1 cellular context compared by ENCODE assay signal in genomic region chr20:41577129-41578009, GRCh38.
TF ChIP-seq lines count a peak whose summit lies in the region.

No MANE protein-coding gene starts in this region.

TF ChIP-seq in GM23338, 12 proteins besides CTCF, POLR2A, EP300 and RAD21 (continued from another document):
- TF ChIP-seq, protein P1, sequence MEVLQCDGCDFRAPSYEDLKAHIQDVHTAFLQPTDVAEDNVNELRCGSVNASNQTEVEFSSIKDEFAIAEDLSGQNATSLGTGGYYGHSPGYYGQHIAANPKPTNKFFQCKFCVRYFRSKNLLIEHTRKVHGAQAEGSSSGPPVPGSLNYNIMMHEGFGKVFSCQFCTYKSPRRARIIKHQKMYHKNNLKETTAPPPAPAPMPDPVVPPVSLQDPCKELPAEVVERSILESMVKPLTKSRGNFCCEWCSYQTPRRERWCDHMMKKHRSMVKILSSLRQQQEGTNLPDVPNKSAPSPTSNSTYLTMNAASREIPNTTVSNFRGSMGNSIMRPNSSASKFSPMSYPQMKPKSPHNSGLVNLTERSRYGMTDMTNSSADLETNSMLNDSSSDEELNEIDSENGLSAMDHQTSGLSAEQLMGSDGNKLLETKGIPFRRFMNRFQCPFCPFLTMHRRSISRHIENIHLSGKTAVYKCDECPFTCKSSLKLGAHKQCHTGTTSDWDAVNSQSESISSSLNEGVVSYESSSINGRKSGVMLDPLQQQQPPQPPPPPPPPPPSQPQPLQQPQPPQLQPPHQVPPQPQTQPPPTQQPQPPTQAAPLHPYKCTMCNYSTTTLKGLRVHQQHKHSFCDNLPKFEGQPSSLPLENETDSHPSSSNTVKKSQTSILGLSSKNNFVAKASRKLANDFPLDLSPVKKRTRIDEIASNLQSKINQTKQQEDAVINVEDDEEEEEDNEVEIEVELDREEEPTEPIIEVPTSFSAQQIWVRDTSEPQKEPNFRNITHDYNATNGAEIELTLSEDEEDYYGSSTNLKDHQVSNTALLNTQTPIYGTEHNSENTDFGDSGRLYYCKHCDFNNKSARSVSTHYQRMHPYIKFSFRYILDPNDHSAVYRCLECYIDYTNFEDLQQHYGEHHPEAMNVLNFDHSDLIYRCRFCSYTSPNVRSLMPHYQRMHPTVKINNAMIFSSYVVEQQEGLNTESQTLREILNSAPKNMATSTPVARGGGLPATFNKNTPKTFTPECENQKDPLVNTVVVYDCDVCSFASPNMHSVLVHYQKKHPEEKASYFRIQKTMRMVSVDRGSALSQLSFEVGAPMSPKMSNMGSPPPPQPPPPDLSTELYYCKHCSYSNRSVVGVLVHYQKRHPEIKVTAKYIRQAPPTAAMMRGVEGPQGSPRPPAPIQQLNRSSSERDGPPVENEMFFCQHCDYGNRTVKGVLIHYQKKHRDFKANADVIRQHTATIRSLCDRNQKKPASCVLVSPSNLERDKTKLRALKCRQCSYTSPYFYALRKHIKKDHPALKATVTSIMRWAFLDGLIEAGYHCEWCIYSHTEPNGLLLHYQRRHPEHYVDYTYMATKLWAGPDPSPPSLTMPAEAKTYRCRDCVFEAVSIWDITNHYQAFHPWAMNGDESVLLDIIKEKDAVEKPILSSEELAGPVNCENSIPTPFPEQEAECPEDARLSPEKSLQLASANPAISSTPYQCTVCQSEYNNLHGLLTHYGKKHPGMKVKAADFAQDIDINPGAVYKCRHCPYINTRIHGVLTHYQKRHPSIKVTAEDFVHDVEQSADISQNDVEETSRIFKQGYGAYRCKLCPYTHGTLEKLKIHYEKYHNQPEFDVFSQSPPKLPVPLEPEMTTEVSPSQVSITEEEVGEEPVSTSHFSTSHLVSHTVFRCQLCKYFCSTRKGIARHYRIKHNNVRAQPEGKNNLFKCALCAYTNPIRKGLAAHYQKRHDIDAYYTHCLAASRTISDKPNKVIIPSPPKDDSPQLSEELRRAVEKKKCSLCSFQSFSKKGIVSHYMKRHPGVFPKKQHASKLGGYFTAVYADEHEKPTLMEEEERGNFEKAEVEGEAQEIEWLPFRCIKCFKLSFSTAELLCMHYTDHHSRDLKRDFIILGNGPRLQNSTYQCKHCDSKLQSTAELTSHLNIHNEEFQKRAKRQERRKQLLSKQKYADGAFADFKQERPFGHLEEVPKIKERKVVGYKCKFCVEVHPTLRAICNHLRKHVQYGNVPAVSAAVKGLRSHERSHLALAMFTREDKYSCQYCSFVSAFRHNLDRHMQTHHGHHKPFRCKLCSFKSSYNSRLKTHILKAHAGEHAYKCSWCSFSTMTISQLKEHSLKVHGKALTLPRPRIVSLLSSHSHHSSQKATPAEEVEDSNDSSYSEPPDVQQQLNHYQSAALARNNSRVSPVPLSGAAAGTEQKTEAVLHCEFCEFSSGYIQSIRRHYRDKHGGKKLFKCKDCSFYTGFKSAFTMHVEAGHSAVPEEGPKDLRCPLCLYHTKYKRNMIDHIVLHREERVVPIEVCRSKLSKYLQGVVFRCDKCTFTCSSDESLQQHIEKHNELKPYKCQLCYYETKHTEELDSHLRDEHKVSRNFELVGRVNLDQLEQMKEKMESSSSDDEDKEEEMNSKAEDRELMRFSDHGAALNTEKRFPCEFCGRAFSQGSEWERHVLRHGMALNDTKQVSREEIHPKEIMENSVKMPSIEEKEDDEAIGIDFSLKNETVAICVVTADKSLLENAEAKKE (CRISPR knock-in tag; IDR thresholded peaks at IDR 0.05): no peak
- TF ChIP-seq NANOG (IDR thresholded peaks at IDR 0.05; ENCODE audit: borderline replicate concordance) (no peak), POLR2AphosphoS5 (IDR thresholded peaks at IDR 0.05; ENCODE audit: low read depth) (no peak), CREB1 (CRISPR knock-in tag; IDR thresholded peaks at IDR 0.05; ENCODE audit: low read depth) (no peak)
- TF ChIP-seq, protein P2, sequence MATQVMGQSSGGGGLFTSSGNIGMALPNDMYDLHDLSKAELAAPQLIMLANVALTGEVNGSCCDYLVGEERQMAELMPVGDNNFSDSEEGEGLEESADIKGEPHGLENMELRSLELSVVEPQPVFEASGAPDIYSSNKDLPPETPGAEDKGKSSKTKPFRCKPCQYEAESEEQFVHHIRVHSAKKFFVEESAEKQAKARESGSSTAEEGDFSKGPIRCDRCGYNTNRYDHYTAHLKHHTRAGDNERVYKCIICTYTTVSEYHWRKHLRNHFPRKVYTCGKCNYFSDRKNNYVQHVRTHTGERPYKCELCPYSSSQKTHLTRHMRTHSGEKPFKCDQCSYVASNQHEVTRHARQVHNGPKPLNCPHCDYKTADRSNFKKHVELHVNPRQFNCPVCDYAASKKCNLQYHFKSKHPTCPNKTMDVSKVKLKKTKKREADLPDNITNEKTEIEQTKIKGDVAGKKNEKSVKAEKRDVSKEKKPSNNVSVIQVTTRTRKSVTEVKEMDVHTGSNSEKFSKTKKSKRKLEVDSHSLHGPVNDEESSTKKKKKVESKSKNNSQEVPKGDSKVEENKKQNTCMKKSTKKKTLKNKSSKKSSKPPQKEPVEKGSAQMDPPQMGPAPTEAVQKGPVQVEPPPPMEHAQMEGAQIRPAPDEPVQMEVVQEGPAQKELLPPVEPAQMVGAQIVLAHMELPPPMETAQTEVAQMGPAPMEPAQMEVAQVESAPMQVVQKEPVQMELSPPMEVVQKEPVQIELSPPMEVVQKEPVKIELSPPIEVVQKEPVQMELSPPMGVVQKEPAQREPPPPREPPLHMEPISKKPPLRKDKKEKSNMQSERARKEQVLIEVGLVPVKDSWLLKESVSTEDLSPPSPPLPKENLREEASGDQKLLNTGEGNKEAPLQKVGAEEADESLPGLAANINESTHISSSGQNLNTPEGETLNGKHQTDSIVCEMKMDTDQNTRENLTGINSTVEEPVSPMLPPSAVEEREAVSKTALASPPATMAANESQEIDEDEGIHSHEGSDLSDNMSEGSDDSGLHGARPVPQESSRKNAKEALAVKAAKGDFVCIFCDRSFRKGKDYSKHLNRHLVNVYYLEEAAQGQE (IDR thresholded peaks at IDR 0.05; ENCODE audit: unreplicated experiment): no peak
